ENCODE assay signal across 14 cellular contexts in the genomic region with DNA sequence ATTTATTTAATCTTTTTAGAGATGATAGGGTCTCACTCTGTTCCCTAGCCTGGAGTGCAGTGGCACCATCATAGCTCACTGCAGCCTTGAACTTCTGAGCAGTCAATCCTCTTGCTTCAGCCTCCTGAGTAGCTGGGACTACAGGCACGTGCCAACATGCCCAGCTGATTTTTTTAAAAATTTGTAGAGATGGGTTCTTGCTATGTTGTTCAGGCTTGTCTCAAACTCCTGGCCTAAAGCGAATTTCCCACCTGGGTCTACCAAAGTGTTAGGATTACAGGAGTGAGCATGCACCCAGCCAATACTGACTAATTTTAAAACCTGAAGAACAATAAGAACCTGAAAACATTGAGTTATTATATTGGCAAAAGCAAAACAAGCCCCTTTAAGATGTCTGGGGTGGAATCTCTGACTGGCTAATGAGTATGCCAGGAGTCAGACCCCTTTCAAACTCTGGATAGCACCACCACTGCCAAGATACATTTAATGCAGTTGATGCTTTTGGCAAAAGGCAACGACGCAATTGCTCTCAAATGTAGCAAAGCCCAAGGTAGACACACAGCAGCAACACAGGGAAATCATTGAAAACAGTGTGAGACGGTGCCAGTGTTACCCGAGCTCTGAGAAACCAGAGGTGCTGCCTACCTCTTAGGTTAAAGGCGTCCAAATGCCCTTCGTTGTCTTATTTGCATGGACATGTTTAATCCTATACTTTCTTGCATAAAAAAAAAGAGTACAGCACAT.
"Had no signal": no experiment of that assay in that cellular context is flagged by ENCODE, and none has a peak within 500 bp of the region (broad histone marks: within the 10 kb centered on the region; RNA-seq: fewer than 3 reads in every experiment).

No MANE protein-coding gene starts in this region.

- H3K9me3 ChIP-seq: gastroesophageal sphincter, ovary, sigmoid colon, upper lobe of right lung had no signal

- H3K27ac ChIP-seq: ovary, upper lobe of right lung had no signal

- H3K9me3 Mint-ChIP-seq: activated CD4-positive, alpha-beta T cell treated with anti-CD3 and anti-CD28 coated beads, Interleukin-2, amount 10 ng/mL, durations not matched to agents 7 days and 5 days; activated T-cell treated with anti-CD3 and anti-CD28 coated beads, Interleukin-2, amount 50 U/mL, for 72 hours; neural crest cell; T-helper 1 cell treated with Interleukin-12 subunit alpha and Interleukin-12 subunit beta and Interleukin-4 antibody, amounts not matched to agents 30 μg/mL and 1 μg/mL, for 36 hours had no signal

- ATAC-seq: activated T-cell treated with anti-CD3 and anti-CD28 coated beads, Interleukin-2, amount 50 U/mL, for 72 hours; gastroesophageal sphincter; upper lobe of right lung had no signal

- H3K27me3 ChIP-seq: gastroesophageal sphincter, ovary, sigmoid colon, upper lobe of right lung had no signal

- H3K4me3 Mint-ChIP-seq: activated CD4-positive, alpha-beta T cell treated with anti-CD3 and anti-CD28 coated beads, Interleukin-2, amount 10 ng/mL, durations not matched to agents 7 days and 5 days; activated T-cell treated with anti-CD3 and anti-CD28 coated beads, Interleukin-2, amount 50 U/mL, for 72 hours; neural crest cell; T-helper 1 cell treated with Interleukin-12 subunit alpha and Interleukin-12 subunit beta and Interleukin-4 antibody, amounts not matched to agents 30 μg/mL and 1 μg/mL, for 36 hours had no signal

- H3K36me3 ChIP-seq: ovary, upper lobe of right lung had no signal

- H3K27me3 Mint-ChIP-seq: activated CD4-positive, alpha-beta T cell treated with anti-CD3 and anti-CD28 coated beads, Interleukin-2, amount 10 ng/mL, durations not matched to agents 7 days and 5 days had no signal

- DNase-seq: activated CD4-positive, alpha-beta T cell treated with anti-CD3 and anti-CD28 coated beads, Interleukin-2, amount 10 ng/mL, durations not matched to agents 7 days and 5 days; activated CD4-positive, CD25-positive, alpha-beta regulatory T cell; activated gamma-delta T cell treated with Interleukin-2 at 50 U/mL for 16 hours; activated T-cell treated with anti-CD3 and anti-CD28 coated beads, Interleukin-2, amount 50 U/mL, for 72 hours; aorta; kidney glomerular epithelial cell; ovary; sigmoid colon; stimulated activated CD4-positive, alpha-beta T cell treated with anti-CD3 and anti-CD28 coated beads, Interleukin-12 subunit alpha, Interleukin-12 subunit beta, amount 100 ng/mL, for 4 hours; stimulated activated naive CD4-positive, alpha-beta T cell treated with Interleukin-2 at 50 U/mL for 16 hours; upper lobe of right lung had no signal

- H3K27ac Mint-ChIP-seq: activated CD4-positive, alpha-beta T cell treated with anti-CD3 and anti-CD28 coated beads, Interleukin-2, amount 10 ng/mL, durations not matched to agents 7 days and 5 days; activated T-cell treated with anti-CD3 and anti-CD28 coated beads, Interleukin-2, amount 50 U/mL, for 72 hours; T-helper 1 cell treated with Interleukin-12 subunit alpha and Interleukin-12 subunit beta and Interleukin-4 antibody, amounts not matched to agents 30 μg/mL and 1 μg/mL, for 36 hours had no signal

- H3K4me3 ChIP-seq: gastroesophageal sphincter, ovary, sigmoid colon, upper lobe of right lung had no signal
